15 cellular contexts compared by ENCODE assay signal in genomic region chr6:74091794-74092157, GRCh38.
A peak's percentile ranks its signal among the peaks of the same experiment; 100 is the strongest.
DNase-seq lines count a peak whose midpoint lies in the region; ATAC-seq and TF ChIP-seq lines count a peak whose summit lies in the region.
"Had no signal": no experiment of that assay in that cellular context is flagged by ENCODE, and none has a peak within 500 bp of the region (broad histone marks: within the 10 kb centered on the region; RNA-seq: fewer than 3 reads in every experiment).

No MANE protein-coding gene starts in this region.

- no TSS peak for BruUV-seq in PC-3 (replicated peaks; lab: Mats Ljungman, UMichigan)

- H3K4me1 ChIP-seq in PC-3 (ENCODE audit: insufficient read depth, low read length) (no peaks in the 10 kb centered on the region), smooth muscle cell (ENCODE audit: low read depth) (no peaks in the 10 kb centered on the region)
- H3K4me1 ChIP-seq: Peyer's patch had no signal

- peak overlapping the region; percentile 36; the same call in 1 of the 2 replicates for H2AFZ ChIP-seq in PC-3 (ENCODE audit: low read length)
- peak overlapping the region; percentile 48 for H2AFZ ChIP-seq in smooth muscle cell (ENCODE audit: low read depth)

- no peaks in the 10 kb centered on the region for H3K36me3 ChIP-seq in PC-3 (ENCODE audit: low read depth, low read length)
- H3K36me3 ChIP-seq in smooth muscle cell (ENCODE audit: low read depth), result no peaks in the 10 kb centered on the region
- H3K36me3 ChIP-seq: MG63, Peyer's patch had no signal

- H4K20me1 ChIP-seq in PC-3 (ENCODE audit: low read length) (no peaks in the 10 kb centered on the region), smooth muscle cell (ENCODE audit: low read depth) (no peaks in the 10 kb centered on the region)

- POLR2A ChIA-PET in PC-3 (lab: Charles Lee; ENCODE audit: unreplicated experiment), result no interaction called here

- H3K4me3 ChIP-seq in PC-3 (ENCODE audit: low read length) (no peak overlapping the region), fibroblast of villous mesenchyme (ENCODE audit: low read depth, low read length) (no peak overlapping the region), smooth muscle cell (no peak overlapping the region)
- H3K4me3 ChIP-seq: MG63, Peyer's patch had no signal

- H3K27ac ChIP-seq in PC-3 (ENCODE audit: low read length) (no peak overlapping the region), smooth muscle cell (ENCODE audit: low read depth) (no peak overlapping the region)
- H3K27ac ChIP-seq: C4-2B had no signal

- H3F3A ChIP-seq in PC-3 (ENCODE audit: low read length, unreplicated experiment) (no peaks in the 10 kb centered on the region), smooth muscle cell (ENCODE audit: low read depth) (no peaks in the 10 kb centered on the region)

- no peak for TF ChIP-seq CTCF in PC-3 (conservative IDR thresholded peaks at IDR 0.05; ENCODE audit: low read depth, low read length)
- TF ChIP-seq CTCF in fibroblast of villous mesenchyme (IDR thresholded peaks at IDR 0.05; ENCODE audit: insufficient read depth, low read depth, low read length), result no peak
- TF ChIP-seq CTCF in smooth muscle cell (IDR thresholded peaks at IDR 0.05; ENCODE audit: borderline replicate concordance, insufficient read depth, poor library complexity, severe bottlenecking), result no peak

- CTCF ChIA-PET in PC-3 (lab: Charles Lee), result interaction anchor here (1.3 kb wide), 1 partner anchor 1117 kb away, joined by 4 read pairs; no protein-coding TSS in a partner anchor

- H3K9ac ChIP-seq in PC-3 (ENCODE audit: low read length), result no peak overlapping the region
- H3K9ac ChIP-seq in smooth muscle cell (ENCODE audit: low read depth), result no peak overlapping the region

- H3K27me3 ChIP-seq in PC-3 (ENCODE audit: low read length), result no peaks in the 10 kb centered on the region
- no peaks in the 10 kb centered on the region for H3K27me3 ChIP-seq in smooth muscle cell (ENCODE audit: low read depth)
- H3K27me3 ChIP-seq: MG63, Peyer's patch had no signal

- H3K9me2 ChIP-seq in PC-3 (replicated peaks; ENCODE audit: low read length), result no peaks in the 10 kb centered on the region

- ATAC-seq in GM21423 (IDR thresholded peaks at IDR 0.05; ENCODE audit: unreplicated experiment), result peak; percentile 9
- ATAC-seq in PC-3, result no peak
- ATAC-seq: CD8-positive, alpha-beta T cell had no signal

- WGBS in smooth muscle cell (ENCODE audit: low lambda C conversion rate), result 45% methylated on average over 5 of the region's 5 CpGs

- H3K79me2 ChIP-seq in PC-3 (ENCODE audit: low read length) (no peaks in the 10 kb centered on the region), smooth muscle cell (ENCODE audit: low read depth) (no peaks in the 10 kb centered on the region)

- H3K9me3 ChIP-seq in PC-3 (ENCODE audit: low read length) (no peaks in the 10 kb centered on the region), smooth muscle cell (replicated peaks; ENCODE audit: low read depth) (no peaks in the 10 kb centered on the region)
- H3K9me3 ChIP-seq: Caco-2, Peyer's patch had no signal

- H3K4me2 ChIP-seq in PC-3 (ENCODE audit: low read length) (no peak overlapping the region), smooth muscle cell (peak overlapping the region; percentile 17)

- DNase-seq in PC-3, result no peak
- DNase-seq in fibroblast of villous mesenchyme (ENCODE audit: low read depth), result peak; percentile 21
- DNase-seq in smooth muscle cell (lab: John Stamatoyannopoulos, UW; ENCODE audit: unreplicated experiment), result no peak
- no peak for DNase-seq in AG20443 (ENCODE audit: low spot score)
- no peak for DNase-seq in middle frontal gyrus (ENCODE audit: extremely low spot score, low spot score)
- DNase-seq in amygdala (lab: John Stamatoyannopoulos, UW), result no peak
- DNase-seq: CD8-positive, alpha-beta T cell; KG1; MG63; NCI-H2227 treated with DMSO at 0.1 percent for 48 hours; NCI-H526 treated with DMSO at 0.1 percent for 48 hours; Peyer's patch had no signal

- intact Hi-C loops in PC-3 (cut with micrococcal nuclease), result loop anchor here (5.0 kb wide), 1 partner anchor 1116 kb away; the partner anchor contains the start of gene COL12A1
